23 cellular contexts compared by ENCODE assay signal in the genomic region with DNA sequence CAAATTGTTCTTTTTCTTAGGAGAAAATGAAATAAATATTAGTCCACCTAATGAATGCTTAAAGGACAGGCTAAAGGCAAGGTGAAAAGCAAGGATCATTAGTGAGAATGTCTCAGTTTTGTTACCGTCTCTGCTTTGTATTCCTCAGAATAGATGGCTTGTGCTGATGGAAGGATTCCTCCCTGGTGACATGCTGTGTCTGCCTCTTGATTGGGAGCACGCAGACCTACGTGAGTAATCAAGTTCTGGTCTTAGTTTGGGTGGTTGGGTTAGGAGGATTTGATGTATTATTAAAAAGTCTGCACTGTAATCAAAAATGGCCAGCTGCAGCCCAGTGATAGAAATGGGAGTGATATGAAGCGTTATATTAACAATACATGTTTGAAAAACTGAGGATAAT.
"Had no signal": no experiment of that assay in that cellular context is flagged by ENCODE, and none has a peak within 500 bp of the region (broad histone marks: within the 10 kb centered on the region; RNA-seq: fewer than 3 reads in every experiment).

No MANE protein-coding gene starts in this region.

- DNase-seq: activated CD4-positive, alpha-beta memory T cell treated with anti-CD3 and anti-CD28 coated beads for 36 hours; activated CD4-positive, alpha-beta T cell treated with anti-CD3 and anti-CD28 coated beads for 36 hours; activated CD8-positive, alpha-beta memory T cell treated with anti-CD3 and anti-CD28 coated beads, Interleukin-2, amount 10 ng/mL, durations not matched to agents 7 days and 5 days; activated naive CD4-positive, alpha-beta T cell; activated naive CD8-positive, alpha-beta T cell treated with anti-CD3 and anti-CD28 coated beads for 36 hours; amygdala; colonic mucosa; erythroblast; foreskin melanocyte; head of caudate nucleus; kidney glomerular epithelial cell; left ventricle myocardium superior; naive thymus-derived CD8-positive, alpha-beta T cell; occipital lobe; posterior cingulate gyrus; stimulated activated CD4-positive, alpha-beta T cell treated with anti-CD3 and anti-CD28 coated beads, Interleukin-2, amount 100 ng/mL, for 24 hours; stimulated activated naive CD4-positive, alpha-beta T cell treated with Interleukin-2 at 50 U/mL for 16 hours; SW 1271; thyroid gland had no signal

- H3K9me3 Mint-ChIP-seq: activated CD4-positive, alpha-beta memory T cell treated with anti-CD3 and anti-CD28 coated beads for 36 hours; activated naive CD8-positive, alpha-beta T cell treated with anti-CD3 and anti-CD28 coated beads for 36 hours; brain; central memory CD8-positive, alpha-beta T cell; naive thymus-derived CD8-positive, alpha-beta T cell; WTC11 had no signal

- H3K36me3 Mint-ChIP-seq: activated CD4-positive, alpha-beta memory T cell treated with anti-CD3 and anti-CD28 coated beads for 36 hours; activated CD8-positive, alpha-beta memory T cell treated with anti-CD3 and anti-CD28 coated beads, Interleukin-2, amount 10 ng/mL, durations not matched to agents 7 days and 5 days; activated naive CD8-positive, alpha-beta T cell treated with anti-CD3 and anti-CD28 coated beads for 36 hours; brain; memory B cell; naive thymus-derived CD8-positive, alpha-beta T cell had no signal

- H3K27ac ChIP-seq: colonic mucosa, thyroid gland had no signal

- H3K27ac Mint-ChIP-seq: activated CD4-positive, alpha-beta memory T cell treated with anti-CD3 and anti-CD28 coated beads for 36 hours; activated CD4-positive, alpha-beta T cell treated with anti-CD3 and anti-CD28 coated beads for 36 hours; activated CD8-positive, alpha-beta memory T cell treated with anti-CD3 and anti-CD28 coated beads, Interleukin-2, amount 10 ng/mL, durations not matched to agents 7 days and 5 days; activated naive CD8-positive, alpha-beta T cell treated with anti-CD3 and anti-CD28 coated beads for 36 hours; memory B cell; naive thymus-derived CD8-positive, alpha-beta T cell; WTC11 had no signal

- H3K9me3 ChIP-seq: colonic mucosa, thyroid gland had no signal

- H3K4me1 ChIP-seq: colonic mucosa, thyroid gland had no signal

- H3K4me3 Mint-ChIP-seq: activated CD4-positive, alpha-beta memory T cell treated with anti-CD3 and anti-CD28 coated beads for 36 hours; activated CD4-positive, alpha-beta T cell treated with anti-CD3 and anti-CD28 coated beads for 36 hours; activated CD8-positive, alpha-beta memory T cell treated with anti-CD3 and anti-CD28 coated beads, Interleukin-2, amount 10 ng/mL, durations not matched to agents 7 days and 5 days; activated naive CD8-positive, alpha-beta T cell treated with anti-CD3 and anti-CD28 coated beads for 36 hours; central memory CD8-positive, alpha-beta T cell; memory B cell; naive thymus-derived CD8-positive, alpha-beta T cell; WTC11 had no signal

- H3K4me1 Mint-ChIP-seq: activated CD4-positive, alpha-beta T cell treated with anti-CD3 and anti-CD28 coated beads for 36 hours; activated CD8-positive, alpha-beta memory T cell treated with anti-CD3 and anti-CD28 coated beads, Interleukin-2, amount 10 ng/mL, durations not matched to agents 7 days and 5 days; activated naive CD8-positive, alpha-beta T cell treated with anti-CD3 and anti-CD28 coated beads for 36 hours; central memory CD8-positive, alpha-beta T cell; memory B cell; naive thymus-derived CD8-positive, alpha-beta T cell; WTC11 had no signal

- H3K36me3 ChIP-seq: colonic mucosa, thyroid gland had no signal

- H3K4me3 ChIP-seq: colonic mucosa, thyroid gland had no signal

- H3K27me3 ChIP-seq: colonic mucosa, thyroid gland had no signal

- H3K27me3 Mint-ChIP-seq: memory B cell had no signal

- ATAC-seq: activated CD4-positive, alpha-beta T cell treated with anti-CD3 and anti-CD28 coated beads for 36 hours; activated CD8-positive, alpha-beta memory T cell treated with anti-CD3 and anti-CD28 coated beads, Interleukin-2, amount 10 ng/mL, durations not matched to agents 7 days and 5 days; left ventricle myocardium superior; naive thymus-derived CD8-positive, alpha-beta T cell; WTC11 had no signal
